Comparison of ENCODE assay signal across 17 cellular contexts in the genomic region with DNA sequence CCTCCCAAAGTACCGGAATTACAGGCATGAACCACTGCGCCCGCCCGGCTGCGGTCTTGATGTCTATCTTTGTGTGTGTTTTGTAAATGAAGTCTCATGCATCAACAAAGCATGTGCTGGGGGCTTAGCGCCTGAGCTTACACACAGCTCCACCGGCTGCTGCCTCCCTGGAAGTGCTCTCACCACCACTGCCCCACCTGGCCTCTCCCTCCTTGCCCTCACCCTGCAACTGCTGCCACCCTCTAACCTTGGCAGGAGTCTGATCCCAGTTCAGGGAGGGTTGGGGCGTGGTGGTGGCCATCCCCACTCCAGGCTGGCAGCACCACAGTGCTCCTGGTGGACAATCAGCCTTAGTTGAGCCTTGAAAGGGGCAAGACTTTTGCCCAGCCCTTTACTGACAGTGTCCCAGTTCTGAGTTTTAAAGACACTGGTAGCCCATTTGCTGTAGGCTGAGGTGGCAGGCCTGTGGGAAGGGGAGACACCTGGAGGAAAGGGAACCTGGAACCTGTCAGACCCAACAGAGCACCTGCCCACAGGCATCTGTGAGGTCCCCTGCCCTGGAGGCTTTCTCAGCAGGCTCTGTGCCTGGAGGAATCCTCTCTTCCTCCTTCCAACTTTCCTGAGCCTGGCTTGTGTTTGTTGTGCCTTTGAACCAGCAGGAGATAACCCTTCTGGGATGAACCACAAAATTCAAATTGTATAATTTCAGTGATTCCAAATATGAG. TPM values are rescaled to one million over a fixed set of nuclear protein-coding genes. Genes with fewer than 3 reads are reported as not detected.
A peak's percentile ranks its signal among the peaks of the same experiment; 100 is the strongest.
DNase-seq lines count a peak whose midpoint lies in the region; ATAC-seq and TF ChIP-seq lines count a peak whose summit lies in the region.
"Had no signal": no experiment of that assay in that cellular context is flagged by ENCODE, and none has a peak within 500 bp of the region (broad histone marks: within the 10 kb centered on the region; RNA-seq: fewer than 3 reads in every experiment).

No MANE protein-coding gene starts in this region.

- intact Hi-C loops in colonic mucosa (cut with DNase I) (loop anchor here (5.0 to 10.0 kb wide), 2 partner anchors 81 to 224 kb away; no protein-coding TSS in a partner anchor), sigmoid colon (cut with DNase I) (no loop called here), body of pancreas (cut with DNase I) (loop anchor here (10.0 kb wide), 1 partner anchor 84 kb away; no protein-coding TSS in a partner anchor)

- no peak overlapping the region for H3K27ac ChIP-seq in colonic mucosa
- H3K27ac ChIP-seq in sigmoid colon, result no peak overlapping the region
- H3K27ac ChIP-seq in body of pancreas, result no peak overlapping the region
- H3K27ac ChIP-seq: 22Rv1; BLaER1 treated with 17β-estradiol and CSF1 and Interleukin-3, amounts not matched to agents 10 nM and 100 nM had no signal

- TF ChIP-seq EP300 in sigmoid colon (IDR thresholded peaks at IDR 0.05), result no peak

- no peak for TF ChIP-seq CTCF in colonic mucosa (IDR thresholded peaks at IDR 0.05)
- TF ChIP-seq CTCF in mesothelial cell of epicardium (IDR thresholded peaks at IDR 0.05; ENCODE audit: unreplicated experiment), result no peak
- no peak for TF ChIP-seq CTCF in type B pancreatic cell (conservative IDR thresholded peaks at IDR 0.05)
- TF ChIP-seq CTCF in sigmoid colon (IDR thresholded peaks at IDR 0.05), result no peak
- no peak for TF ChIP-seq CTCF in body of pancreas (IDR thresholded peaks at IDR 0.05)

- no peak overlapping the region for H3K9ac ChIP-seq in colonic mucosa (ENCODE audit: low read depth in 2 of 2, low read length in 2 of 2)
- H3K9ac ChIP-seq: BLaER1 treated with 17β-estradiol and CSF1 and Interleukin-3, amounts not matched to agents 10 nM and 100 nM had no signal

- H3K27ac Mint-ChIP-seq in mesothelial cell of epicardium (peak overlapping the region; percentile 84), type B pancreatic cell (peak overlapping the region; percentile 92)
- H3K27ac Mint-ChIP-seq: activated CD4-positive, alpha-beta memory T cell treated with anti-CD3 and anti-CD28 coated beads, Interleukin-2, amount 10 ng/mL, durations not matched to agents 7 days and 5 days had no signal

- H3K4me3 ChIP-seq in colonic mucosa (no peak overlapping the region), sigmoid colon (no peak overlapping the region), body of pancreas (no peak overlapping the region)
- H3K4me3 ChIP-seq: BLaER1 treated with 17β-estradiol and CSF1 and Interleukin-3, amounts not matched to agents 10 nM and 100 nM had no signal

- H3K27me3 ChIP-seq in colonic mucosa, result no peaks in the 10 kb centered on the region
- no peaks in the 10 kb centered on the region for H3K27me3 ChIP-seq in sigmoid colon
- no peaks in the 10 kb centered on the region for H3K27me3 ChIP-seq in body of pancreas
- H3K27me3 ChIP-seq: BLaER1 treated with 17β-estradiol and CSF1 and Interleukin-3, amounts not matched to agents 10 nM and 100 nM had no signal

- no peak overlapping the region for H3K4me3 Mint-ChIP-seq in mesothelial cell of epicardium
- H3K4me3 Mint-ChIP-seq in type B pancreatic cell, result no peak overlapping the region
- H3K4me3 Mint-ChIP-seq: activated CD4-positive, alpha-beta memory T cell treated with anti-CD3 and anti-CD28 coated beads, Interleukin-2, amount 10 ng/mL, durations not matched to agents 7 days and 5 days had no signal

- peak; percentile 35 for DNase-seq in DMS 273 (lab: John Stamatoyannopoulos, UW; ENCODE audit: unreplicated experiment)
- DNase-seq in DMS 273 treated with DMSO at 0.1 percent for 48 hours (lab: John Stamatoyannopoulos, UW), result no peak
- DNase-seq in colonic mucosa, result peak; percentile 71
- no peak for DNase-seq in mesothelial cell of epicardium (ENCODE audit: low spot score in 2 of 2, unreplicated experiment in 2 of 2)
- no peak for DNase-seq in type B pancreatic cell (ENCODE audit: extremely low spot score, unreplicated experiment)
- no peak for DNase-seq in activated CD8-positive, alpha-beta memory T cell treated with anti-CD3 and anti-CD28 coated beads, Interleukin-2, amount 50 U/mL, for 48 hours
- DNase-seq in sigmoid colon, result no peak
- DNase-seq in body of pancreas, result no peak
- DNase-seq: activated CD4-positive, alpha-beta memory T cell treated with anti-CD3 and anti-CD28 coated beads, Interleukin-2, amount 10 ng/mL, durations not matched to agents 7 days and 5 days; cerebellar nuclear complex; foreskin melanocyte; NCI-H1048; NCI-H2107; NCI-H748 treated with DMSO at 0.1 percent for 48 hours; stimulated activated CD4-positive, alpha-beta T cell treated with anti-CD3 and anti-CD28 coated beads, Interleukin-4, amount 100 ng/mL, for 4 hours had no signal

- 76 to 92% methylated on average over 8 of the region's 8 CpGs for WGBS in sigmoid colon, 2 donors
- WGBS in body of pancreas, 2 donors, result 93 to 94% methylated on average over 8 of the region's 8 CpGs

- H3K9me3 Mint-ChIP-seq in mesothelial cell of epicardium (no peaks in the 10 kb centered on the region), type B pancreatic cell (no peaks in the 10 kb centered on the region)
- H3K9me3 Mint-ChIP-seq: activated CD4-positive, alpha-beta memory T cell treated with anti-CD3 and anti-CD28 coated beads, Interleukin-2, amount 10 ng/mL, durations not matched to agents 7 days and 5 days had no signal

- H3K9me3 ChIP-seq in colonic mucosa, result no peaks in the 10 kb centered on the region
- H3K9me3 ChIP-seq in sigmoid colon, result no peaks in the 10 kb centered on the region
- no peaks in the 10 kb centered on the region for H3K9me3 ChIP-seq in body of pancreas
- H3K9me3 ChIP-seq: BLaER1 treated with 17β-estradiol and CSF1 and Interleukin-3, amounts not matched to agents 10 nM and 100 nM had no signal

- H3K36me3 Mint-ChIP-seq in mesothelial cell of epicardium (peaks cover 4% of the 10 kb centered on the region), type B pancreatic cell (peaks cover 8% of the 10 kb centered on the region)

- no peaks in the 10 kb centered on the region for H3K27me3 Mint-ChIP-seq in mesothelial cell of epicardium (ENCODE audit: low read depth)
- H3K27me3 Mint-ChIP-seq in type B pancreatic cell, result no peaks in the 10 kb centered on the region
- H3K27me3 Mint-ChIP-seq: activated CD4-positive, alpha-beta memory T cell treated with anti-CD3 and anti-CD28 coated beads, Interleukin-2, amount 10 ng/mL, durations not matched to agents 7 days and 5 days had no signal

- TF ChIP-seq POLR2A in sigmoid colon (IDR thresholded peaks at IDR 0.05) (no peak), body of pancreas (IDR thresholded peaks at IDR 0.05) (no peak)

- peaks cover 59% of the 10 kb centered on the region for H3K4me1 Mint-ChIP-seq in mesothelial cell of epicardium
- peaks cover 44% of the 10 kb centered on the region for H3K4me1 Mint-ChIP-seq in type B pancreatic cell (ENCODE audit: unreplicated experiment)
- H3K4me1 Mint-ChIP-seq: activated CD4-positive, alpha-beta memory T cell treated with anti-CD3 and anti-CD28 coated beads, Interleukin-2, amount 10 ng/mL, durations not matched to agents 7 days and 5 days had no signal

- no peak for ATAC-seq in body of pancreas

- H3K36me3 ChIP-seq in colonic mucosa (no peaks in the 10 kb centered on the region), sigmoid colon (no peaks in the 10 kb centered on the region), body of pancreas (replicated peaks in 1 of 2; ENCODE audit: insufficient read depth in 1 of 2, low read depth in 2 of 2) (no peaks in the 10 kb centered on the region)

- peaks cover 5% of the 10 kb centered on the region for H3K4me1 ChIP-seq in colonic mucosa
- peaks cover 0 to 61% (median 38%) of the 10 kb centered on the region in 4 donors for H3K4me1 ChIP-seq in sigmoid colon
- peaks cover 7% of the 10 kb centered on the region for H3K4me1 ChIP-seq in body of pancreas

RNA-seq across cellular contexts. Expression of a gene that starts 42.4 kb away (rescaled TPM):
- 10 to 100 TPM; 27.8 to 37.9 TPM for total RNA-seq in colonic mucosa
- total RNA-seq in mesothelial cell of epicardium, result 64.7 to 67.2 TPM (median 66.4 TPM) in 3 replicates
- 80.1 and 104 TPM in 2 replicates for total RNA-seq in type B pancreatic cell (ENCODE audit: low replicate concordance)
- total RNA-seq in sigmoid colon, result 10 to 100 TPM; 32.4 to 38.8 (median 35.0) TPM
- 10 to 100 TPM in 2 of 3 donors, 1 to 10 TPM in 1; 8.4 to 11.1 (median 10.0) TPM for polyA plus RNA-seq in sigmoid colon
- total RNA-seq in body of pancreas, result 10 to 100 TPM; 11.2 to 16.8 TPM

Comparison
In these comparisons a context has a peak if more than half of its experiments do, and no peak if none do; other contexts are left out.
1. DNase-seq: peak in DMS 273 (single experiment) and colonic mucosa (single experiment); none in DMS 273 treated with DMSO at 0.1 percent for 48 hours (single experiment), mesothelial cell of epicardium (0 of 2), type B pancreatic cell (single experiment), activated CD8-positive, alpha-beta memory T cell treated with anti-CD3 and anti-CD28 coated beads, Interleukin-2, amount 50 U/mL, for 48 hours (single experiment), sigmoid colon (single experiment) and body of pancreas (0 of 4).